ENCODE assay signal across 1 cellular context in the genomic region with DNA sequence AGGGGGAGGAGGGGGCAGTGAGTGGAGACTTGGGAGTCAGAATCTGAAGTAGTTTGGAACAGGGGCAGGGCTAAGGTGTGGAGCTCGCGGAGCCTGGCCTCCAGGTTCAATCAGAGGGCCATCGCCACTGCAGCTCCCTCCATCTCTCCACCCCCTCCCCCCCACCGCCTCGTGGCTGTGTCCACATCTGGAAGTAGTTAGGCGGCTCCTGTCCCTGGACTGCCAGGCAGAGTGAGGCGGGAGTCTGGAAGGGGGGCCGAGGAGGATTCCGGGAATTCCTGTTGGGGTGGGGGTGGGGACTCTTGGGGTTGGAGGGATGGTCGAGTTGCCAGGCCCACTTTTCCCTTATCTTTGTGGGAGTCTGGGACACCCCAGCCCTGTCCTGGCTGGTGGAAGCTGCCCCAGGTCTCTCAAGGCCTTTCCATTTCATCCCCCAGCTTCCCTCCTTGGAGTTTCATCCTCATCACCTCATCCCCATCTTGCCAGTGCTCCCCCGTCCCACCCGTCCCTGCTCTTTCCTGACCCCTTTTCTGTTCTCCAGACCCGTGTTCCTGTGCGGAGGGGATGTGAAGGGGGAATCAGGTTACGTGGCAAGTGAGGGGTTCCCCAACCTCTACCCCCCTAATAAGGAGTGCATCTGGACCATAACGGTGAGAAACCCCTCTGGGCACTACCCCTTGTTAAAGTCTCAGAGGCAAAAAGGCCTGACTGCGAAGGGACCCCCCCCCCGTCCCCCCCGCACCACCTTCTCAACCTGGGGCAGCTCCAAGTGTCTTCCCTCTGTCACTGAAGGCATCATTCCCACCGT.
TF ChIP-seq lines count a peak whose summit lies in the region.

No MANE protein-coding gene starts in this region.

TF ChIP-seq in HEK293, 187 proteins besides CTCF, POLR2A, EP300 and RAD21 (continued from another document):
- no peak for TF ChIP-seq ZNF701 (tag by site-specific recombination; IDR thresholded peaks at IDR 0.05)
- TF ChIP-seq, protein P1, sequence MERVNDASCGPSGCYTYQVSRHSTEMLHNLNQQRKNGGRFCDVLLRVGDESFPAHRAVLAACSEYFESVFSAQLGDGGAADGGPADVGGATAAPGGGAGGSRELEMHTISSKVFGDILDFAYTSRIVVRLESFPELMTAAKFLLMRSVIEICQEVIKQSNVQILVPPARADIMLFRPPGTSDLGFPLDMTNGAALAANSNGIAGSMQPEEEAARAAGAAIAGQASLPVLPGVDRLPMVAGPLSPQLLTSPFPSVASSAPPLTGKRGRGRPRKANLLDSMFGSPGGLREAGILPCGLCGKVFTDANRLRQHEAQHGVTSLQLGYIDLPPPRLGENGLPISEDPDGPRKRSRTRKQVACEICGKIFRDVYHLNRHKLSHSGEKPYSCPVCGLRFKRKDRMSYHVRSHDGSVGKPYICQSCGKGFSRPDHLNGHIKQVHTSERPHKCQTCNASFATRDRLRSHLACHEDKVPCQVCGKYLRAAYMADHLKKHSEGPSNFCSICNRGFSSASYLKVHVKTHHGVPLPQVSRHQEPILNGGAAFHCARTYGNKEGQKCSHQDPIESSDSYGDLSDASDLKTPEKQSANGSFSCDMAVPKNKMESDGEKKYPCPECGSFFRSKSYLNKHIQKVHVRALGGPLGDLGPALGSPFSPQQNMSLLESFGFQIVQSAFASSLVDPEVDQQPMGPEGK (tag by site-specific recombination; IDR thresholded peaks at IDR 0.05), result peak; percentile 66; the same call in 1 of the 2 replicates
- TF ChIP-seq, protein P2, sequence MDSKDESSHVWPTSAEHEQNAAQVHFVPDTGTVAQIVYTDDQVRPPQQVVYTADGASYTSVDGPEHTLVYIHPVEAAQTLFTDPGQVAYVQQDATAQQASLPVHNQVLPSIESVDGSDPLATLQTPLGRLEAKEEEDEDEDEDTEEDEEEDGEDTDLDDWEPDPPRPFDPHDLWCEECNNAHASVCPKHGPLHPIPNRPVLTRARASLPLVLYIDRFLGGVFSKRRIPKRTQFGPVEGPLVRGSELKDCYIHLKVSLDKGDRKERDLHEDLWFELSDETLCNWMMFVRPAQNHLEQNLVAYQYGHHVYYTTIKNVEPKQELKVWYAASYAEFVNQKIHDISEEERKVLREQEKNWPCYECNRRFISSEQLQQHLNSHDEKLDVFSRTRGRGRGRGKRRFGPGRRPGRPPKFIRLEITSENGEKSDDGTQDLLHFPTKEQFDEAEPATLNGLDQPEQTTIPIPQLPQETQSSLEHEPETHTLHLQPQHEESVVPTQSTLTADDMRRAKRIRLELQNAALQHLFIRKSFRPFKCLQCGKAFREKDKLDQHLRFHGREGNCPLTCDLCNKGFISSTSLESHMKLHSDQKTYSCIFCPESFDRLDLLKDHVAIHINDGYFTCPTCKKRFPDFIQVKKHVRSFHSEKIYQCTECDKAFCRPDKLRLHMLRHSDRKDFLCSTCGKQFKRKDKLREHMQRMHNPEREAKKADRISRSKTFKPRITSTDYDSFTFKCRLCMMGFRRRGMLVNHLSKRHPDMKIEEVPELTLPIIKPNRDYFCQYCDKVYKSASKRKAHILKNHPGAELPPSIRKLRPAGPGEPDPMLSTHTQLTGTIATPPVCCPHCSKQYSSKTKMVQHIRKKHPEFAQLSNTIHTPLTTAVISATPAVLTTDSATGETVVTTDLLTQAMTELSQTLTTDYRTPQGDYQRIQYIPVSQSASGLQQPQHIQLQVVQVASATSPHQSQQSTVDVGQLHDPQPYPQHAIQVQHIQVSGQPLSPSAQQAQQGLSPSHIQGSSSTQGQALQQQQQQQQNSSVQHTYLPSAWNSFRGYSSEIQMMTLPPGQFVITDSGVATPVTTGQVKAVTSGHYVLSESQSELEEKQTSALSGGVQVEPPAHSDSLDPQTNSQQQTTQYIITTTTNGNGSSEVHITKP (tag by site-specific recombination; IDR thresholded peaks at IDR 0.05), result peak; percentile 97
- TF ChIP-seq WT1 (tag by site-specific recombination; IDR thresholded peaks at IDR 0.05), result peak; percentile 36; the same call in 1 of the 2 replicates
- peak; percentile 72; the same call in 1 of the 2 replicates for TF ChIP-seq IKZF3 (tag by site-specific recombination; IDR thresholded peaks at IDR 0.05)
- TF ChIP-seq OSR2 (tag by site-specific recombination; IDR thresholded peaks at IDR 0.05), result peak; percentile 67; the same call in 1 of the 2 replicates
- TF ChIP-seq, protein P3, sequence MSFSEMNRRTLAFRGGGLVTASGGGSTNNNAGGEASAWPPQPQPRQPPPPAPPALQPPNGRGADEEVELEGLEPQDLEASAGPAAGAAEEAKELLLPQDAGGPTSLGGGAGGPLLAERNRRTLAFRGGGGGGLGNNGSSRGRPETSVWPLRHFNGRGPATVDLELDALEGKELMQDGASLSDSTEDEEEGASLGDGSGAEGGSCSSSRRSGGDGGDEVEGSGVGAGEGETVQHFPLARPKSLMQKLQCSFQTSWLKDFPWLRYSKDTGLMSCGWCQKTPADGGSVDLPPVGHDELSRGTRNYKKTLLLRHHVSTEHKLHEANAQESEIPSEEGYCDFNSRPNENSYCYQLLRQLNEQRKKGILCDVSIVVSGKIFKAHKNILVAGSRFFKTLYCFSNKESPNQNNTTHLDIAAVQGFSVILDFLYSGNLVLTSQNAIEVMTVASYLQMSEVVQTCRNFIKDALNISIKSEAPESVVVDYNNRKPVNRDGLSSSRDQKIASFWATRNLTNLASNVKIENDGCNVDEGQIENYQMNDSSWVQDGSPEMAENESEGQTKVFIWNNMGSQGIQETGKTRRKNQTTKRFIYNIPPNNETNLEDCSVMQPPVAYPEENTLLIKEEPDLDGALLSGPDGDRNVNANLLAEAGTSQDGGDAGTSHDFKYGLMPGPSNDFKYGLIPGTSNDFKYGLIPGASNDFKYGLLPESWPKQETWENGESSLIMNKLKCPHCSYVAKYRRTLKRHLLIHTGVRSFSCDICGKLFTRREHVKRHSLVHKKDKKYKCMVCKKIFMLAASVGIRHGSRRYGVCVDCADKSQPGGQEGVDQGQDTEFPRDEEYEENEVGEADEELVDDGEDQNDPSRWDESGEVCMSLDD (tag by site-specific recombination; IDR thresholded peaks at IDR 0.05), result peak; percentile 19; the same call in 1 of the 2 replicates
- TF ChIP-seq EGR2 (tag by site-specific recombination; IDR thresholded peaks at IDR 0.05; ENCODE audit: low read depth), result 0 out of 2 replicates have a peak, but pooled peaks have one; percentile 20
- TF ChIP-seq ZEB2 (tag by site-specific recombination; IDR thresholded peaks at IDR 0.05), result peak; percentile 57; the same call in 1 of the 2 replicates
- TF ChIP-seq ZNF596 (tag by site-specific recombination; IDR thresholded peaks at IDR 0.05), result 0 out of 2 replicates have a peak, but pooled peaks have one; percentile 7
- peak; percentile 38; the same call in 1 of the 2 replicates for TF ChIP-seq ZNF600 (tag by site-specific recombination; IDR thresholded peaks at IDR 0.05)
- TF ChIP-seq ZNF76 (tag by site-specific recombination; IDR thresholded peaks at IDR 0.05; ENCODE audit: borderline replicate concordance, low read depth), result peak; percentile 68; the same call in 1 of the 2 replicates
- TF ChIP-seq, protein P4, sequence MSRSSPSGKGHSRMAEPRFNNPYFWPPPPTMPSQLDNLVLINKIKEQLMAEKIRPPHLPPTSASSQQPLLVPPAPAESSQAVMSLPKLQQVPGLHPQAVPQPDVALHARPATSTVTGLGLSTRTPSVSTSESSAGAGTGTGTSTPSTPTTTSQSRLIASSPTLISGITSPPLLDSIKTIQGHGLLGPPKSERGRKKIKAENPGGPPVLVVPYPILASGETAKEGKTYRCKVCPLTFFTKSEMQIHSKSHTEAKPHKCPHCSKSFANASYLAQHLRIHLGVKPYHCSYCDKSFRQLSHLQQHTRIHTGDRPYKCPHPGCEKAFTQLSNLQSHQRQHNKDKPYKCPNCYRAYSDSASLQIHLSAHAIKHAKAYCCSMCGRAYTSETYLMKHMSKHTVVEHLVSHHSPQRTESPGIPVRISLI (tag by site-specific recombination; IDR thresholded peaks at IDR 0.05), result no peak
- TF ChIP-seq ZNF341 (tag by site-specific recombination; IDR thresholded peaks at IDR 0.05; ENCODE audit: low read depth), result peak; percentile 62
- TF ChIP-seq, protein P5, sequence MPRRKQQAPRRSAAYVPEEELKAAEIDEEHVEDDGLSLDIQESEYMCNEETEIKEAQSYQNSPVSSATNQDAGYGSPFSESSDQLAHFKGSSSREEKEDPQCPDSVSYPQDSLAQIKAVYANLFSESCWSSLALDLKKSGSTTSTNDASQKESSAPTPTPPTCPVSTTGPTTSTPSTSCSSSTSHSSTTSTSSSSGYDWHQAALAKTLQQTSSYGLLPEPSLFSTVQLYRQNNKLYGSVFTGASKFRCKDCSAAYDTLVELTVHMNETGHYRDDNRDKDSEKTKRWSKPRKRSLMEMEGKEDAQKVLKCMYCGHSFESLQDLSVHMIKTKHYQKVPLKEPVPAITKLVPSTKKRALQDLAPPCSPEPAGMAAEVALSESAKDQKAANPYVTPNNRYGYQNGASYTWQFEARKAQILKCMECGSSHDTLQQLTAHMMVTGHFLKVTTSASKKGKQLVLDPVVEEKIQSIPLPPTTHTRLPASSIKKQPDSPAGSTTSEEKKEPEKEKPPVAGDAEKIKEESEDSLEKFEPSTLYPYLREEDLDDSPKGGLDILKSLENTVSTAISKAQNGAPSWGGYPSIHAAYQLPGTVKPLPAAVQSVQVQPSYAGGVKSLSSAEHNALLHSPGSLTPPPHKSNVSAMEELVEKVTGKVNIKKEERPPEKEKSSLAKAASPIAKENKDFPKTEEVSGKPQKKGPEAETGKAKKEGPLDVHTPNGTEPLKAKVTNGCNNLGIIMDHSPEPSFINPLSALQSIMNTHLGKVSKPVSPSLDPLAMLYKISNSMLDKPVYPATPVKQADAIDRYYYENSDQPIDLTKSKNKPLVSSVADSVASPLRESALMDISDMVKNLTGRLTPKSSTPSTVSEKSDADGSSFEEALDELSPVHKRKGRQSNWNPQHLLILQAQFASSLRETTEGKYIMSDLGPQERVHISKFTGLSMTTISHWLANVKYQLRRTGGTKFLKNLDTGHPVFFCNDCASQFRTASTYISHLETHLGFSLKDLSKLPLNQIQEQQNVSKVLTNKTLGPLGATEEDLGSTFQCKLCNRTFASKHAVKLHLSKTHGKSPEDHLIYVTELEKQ (tag by site-specific recombination; IDR thresholded peaks at IDR 0.05; ENCODE audit: borderline replicate concordance), result no peak
- no peak for TF ChIP-seq ZNF510 (tag by site-specific recombination; IDR thresholded peaks at IDR 0.05; ENCODE audit: insufficient replicate concordance)
- TF ChIP-seq, protein P6, sequence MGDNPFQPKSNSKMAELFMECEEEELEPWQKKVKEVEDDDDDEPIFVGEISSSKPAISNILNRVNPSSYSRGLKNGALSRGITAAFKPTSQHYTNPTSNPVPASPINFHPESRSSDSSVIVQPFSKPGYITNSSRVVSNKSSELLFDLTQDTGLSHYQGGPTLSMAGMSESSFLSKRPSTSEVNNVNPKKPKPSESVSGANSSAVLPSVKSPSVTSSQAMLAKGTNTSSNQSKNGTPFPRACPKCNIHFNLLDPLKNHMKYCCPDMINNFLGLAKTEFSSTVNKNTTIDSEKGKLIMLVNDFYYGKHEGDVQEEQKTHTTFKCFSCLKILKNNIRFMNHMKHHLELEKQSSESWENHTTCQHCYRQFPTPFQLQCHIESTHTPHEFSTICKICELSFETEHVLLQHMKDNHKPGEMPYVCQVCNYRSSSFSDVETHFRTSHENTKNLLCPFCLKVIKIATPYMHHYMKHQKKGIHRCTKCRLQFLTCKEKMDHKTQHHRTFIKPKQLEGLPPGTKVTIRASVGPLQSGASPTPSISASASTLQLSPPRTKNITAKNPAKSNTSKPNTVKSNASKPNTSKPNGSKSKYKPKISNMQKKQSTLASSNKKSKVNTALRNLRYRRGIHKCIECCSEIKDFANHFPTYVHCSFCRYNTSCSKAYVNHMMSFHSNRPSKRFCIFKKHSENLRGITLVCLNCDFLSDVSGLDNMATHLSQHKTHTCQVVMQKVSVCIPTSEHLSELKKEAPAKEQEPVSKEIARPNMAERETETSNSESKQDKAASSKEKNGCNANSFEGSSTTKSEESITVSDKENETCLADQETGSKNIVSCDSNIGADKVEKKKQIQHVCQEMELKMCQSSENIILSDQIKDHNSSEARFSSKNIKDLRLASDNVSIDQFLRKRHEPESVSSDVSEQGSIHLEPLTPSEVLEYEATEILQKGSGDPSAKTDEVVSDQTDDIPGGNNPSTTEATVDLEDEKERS (tag by site-specific recombination; IDR thresholded peaks at IDR 0.05), result no peak
- TF ChIP-seq SP3 (tag by site-specific recombination; IDR thresholded peaks at IDR 0.05), result peak; percentile 42; the same call in 1 of the 2 replicates
- TF ChIP-seq KLF9 (tag by site-specific recombination; IDR thresholded peaks at IDR 0.05; ENCODE audit: low read depth), result peak; percentile 15; the same call in 1 of the 2 replicates
- peak; percentile 59 for TF ChIP-seq ZXDB (tag by site-specific recombination; IDR thresholded peaks at IDR 0.05)
- TF ChIP-seq SP2 (tag by site-specific recombination; IDR thresholded peaks at IDR 0.05), result peak; percentile 75
- TF ChIP-seq ZSCAN30 (tag by site-specific recombination; IDR thresholded peaks at IDR 0.05), result peak; percentile 88
- TF ChIP-seq GLIS1 (tag by site-specific recombination; IDR thresholded peaks at IDR 0.05), result peak; percentile 87
- TF ChIP-seq, protein P7, sequence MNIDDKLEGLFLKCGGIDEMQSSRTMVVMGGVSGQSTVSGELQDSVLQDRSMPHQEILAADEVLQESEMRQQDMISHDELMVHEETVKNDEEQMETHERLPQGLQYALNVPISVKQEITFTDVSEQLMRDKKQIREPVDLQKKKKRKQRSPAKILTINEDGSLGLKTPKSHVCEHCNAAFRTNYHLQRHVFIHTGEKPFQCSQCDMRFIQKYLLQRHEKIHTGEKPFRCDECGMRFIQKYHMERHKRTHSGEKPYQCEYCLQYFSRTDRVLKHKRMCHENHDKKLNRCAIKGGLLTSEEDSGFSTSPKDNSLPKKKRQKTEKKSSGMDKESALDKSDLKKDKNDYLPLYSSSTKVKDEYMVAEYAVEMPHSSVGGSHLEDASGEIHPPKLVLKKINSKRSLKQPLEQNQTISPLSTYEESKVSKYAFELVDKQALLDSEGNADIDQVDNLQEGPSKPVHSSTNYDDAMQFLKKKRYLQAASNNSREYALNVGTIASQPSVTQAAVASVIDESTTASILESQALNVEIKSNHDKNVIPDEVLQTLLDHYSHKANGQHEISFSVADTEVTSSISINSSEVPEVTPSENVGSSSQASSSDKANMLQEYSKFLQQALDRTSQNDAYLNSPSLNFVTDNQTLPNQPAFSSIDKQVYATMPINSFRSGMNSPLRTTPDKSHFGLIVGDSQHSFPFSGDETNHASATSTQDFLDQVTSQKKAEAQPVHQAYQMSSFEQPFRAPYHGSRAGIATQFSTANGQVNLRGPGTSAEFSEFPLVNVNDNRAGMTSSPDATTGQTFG (tag by site-specific recombination; IDR thresholded peaks at IDR 0.05; ENCODE audit: borderline replicate concordance), result no peak
- TF ChIP-seq ZNF366 (tag by site-specific recombination; conservative IDR thresholded peaks at IDR 0.05), result peak; percentile 72
- TF ChIP-seq ZNF138 (tag by site-specific recombination; IDR thresholded peaks at IDR 0.05; ENCODE audit: borderline replicate concordance), result no peak
- TF ChIP-seq, protein P8, sequence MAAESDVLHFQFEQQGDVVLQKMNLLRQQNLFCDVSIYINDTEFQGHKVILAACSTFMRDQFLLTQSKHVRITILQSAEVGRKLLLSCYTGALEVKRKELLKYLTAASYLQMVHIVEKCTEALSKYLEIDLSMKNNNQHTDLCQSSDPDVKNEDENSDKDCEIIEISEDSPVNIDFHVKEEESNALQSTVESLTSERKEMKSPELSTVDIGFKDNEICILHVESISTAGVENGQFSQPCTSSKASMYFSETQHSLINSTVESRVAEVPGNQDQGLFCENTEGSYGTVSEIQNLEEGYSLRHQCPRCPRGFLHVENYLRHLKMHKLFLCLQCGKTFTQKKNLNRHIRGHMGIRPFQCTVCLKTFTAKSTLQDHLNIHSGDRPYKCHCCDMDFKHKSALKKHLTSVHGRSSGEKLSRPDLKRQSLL (tag by site-specific recombination; IDR thresholded peaks at IDR 0.05), result peak; percentile 76; the same call in 1 of the 2 replicates
TF ChIP-seq in HEK293: peak in this region for 24.
